In genomic region chr11:87325490-87325872, GRCh38 we compare ENCODE assay signal across 19 cellular contexts.
DNase-seq lines count a peak whose midpoint lies in the region; ATAC-seq and TF ChIP-seq lines count a peak whose summit lies in the region.
"Had no signal": no experiment of that assay in that cellular context is flagged by ENCODE, and none has a peak within 500 bp of the region (broad histone marks: within the 10 kb centered on the region; RNA-seq: fewer than 3 reads in every experiment).

No MANE protein-coding gene starts in this region.

- H3K4me1 ChIP-seq in A673 (ENCODE audit: insufficient read depth, low read length, poor library complexity, severe bottlenecking) (peaks cover 56% of the 10 kb centered on the region), mesendoderm (ENCODE audit: control insufficient read depth, low read depth, low read length) (no peaks in the 10 kb centered on the region)
- H3K4me1 ChIP-seq: BLaER1 treated with 17β-estradiol and CSF1 and Interleukin-3, amounts not matched to agents 10 nM and 100 nM had no signal

- 0 out of 2 replicates have a peak, but pooled peaks cover 2% of the 10 kb centered on the region for H3K36me3 Mint-ChIP-seq in WTC11

- 0 out of 2 replicates have a peak overlapping the region, but pooled peaks have one; percentile 17 for H3K27ac Mint-ChIP-seq in WTC11
- H3K27ac Mint-ChIP-seq: CD4-positive, alpha-beta T cell; GM23338; H9 had no signal

- H3K56ac ChIP-seq in mesendoderm (ENCODE audit: low read length), result no peak overlapping the region

- H2BK15ac ChIP-seq in mesendoderm (replicated peaks; ENCODE audit: low read depth), result no peak overlapping the region

- no peaks in the 10 kb centered on the region for H3K4me1 Mint-ChIP-seq in WTC11
- H3K4me1 Mint-ChIP-seq: GM23338, H9 had no signal

- ATAC-seq in GM21390 (IDR thresholded peaks at IDR 0.05; ENCODE audit: unreplicated experiment), result peak; percentile 15
- ATAC-seq in WTC11, result no peak; the same call in 1 of the 2 replicates
- ATAC-seq in HG02759 (IDR thresholded peaks at IDR 0.05; ENCODE audit: unreplicated experiment), result no peak
- no peak for ATAC-seq in GM21528 (IDR thresholded peaks at IDR 0.05; ENCODE audit: low FRiP score, unreplicated experiment)
- ATAC-seq: GM23338, Panc1 had no signal

- no peak for TF ChIP-seq CTCF in A673 (conservative IDR thresholded peaks at IDR 0.05; ENCODE audit: low read depth, low read length)
- TF ChIP-seq CTCF in WTC11 (IDR thresholded peaks at IDR 0.05), result no peak

- no peak overlapping the region for H3K18ac ChIP-seq in mesendoderm (ENCODE audit: low read length)

- no peaks in the 10 kb centered on the region for H3K27me3 Mint-ChIP-seq in WTC11 (ENCODE audit: low read depth)
- H3K27me3 Mint-ChIP-seq: CD4-positive, alpha-beta T cell had no signal

- H3K27me3 ChIP-seq in A673 (replicated peaks; ENCODE audit: insufficient read depth, low read depth, low read length, poor library complexity) (no peaks in the 10 kb centered on the region), mesendoderm (ENCODE audit: insufficient read depth, low read length, poor library complexity) (no peaks in the 10 kb centered on the region)
- H3K27me3 ChIP-seq: BLaER1 treated with 17β-estradiol and CSF1 and Interleukin-3, amounts not matched to agents 10 nM and 100 nM had no signal

- H4K5ac ChIP-seq in mesendoderm (ENCODE audit: low read length), result no peak overlapping the region

- POLR2A ChIA-PET in A673 (lab: Charles Lee; ENCODE audit: low non-redundant PET) (no interaction called here), WTC11 (lab: Charles Lee) (no interaction called here)

- H3K36me3 ChIP-seq in A673 (ENCODE audit: insufficient read depth, low read length, poor library complexity, severe bottlenecking), result peaks cover 13% of the 10 kb centered on the region
- no peaks in the 10 kb centered on the region for H3K36me3 ChIP-seq in mesendoderm (ENCODE audit: control insufficient read depth, insufficient read depth, low read length)

- no peak overlapping the region for H3K4me3 Mint-ChIP-seq in WTC11
- H3K4me3 Mint-ChIP-seq: CD4-positive, alpha-beta T cell; GM23338; H9 had no signal

- no peak overlapping the region for H2BK5ac ChIP-seq in mesendoderm (ENCODE audit: low read length)

- no peaks in the 10 kb centered on the region for H3K79me2 ChIP-seq in mesendoderm (ENCODE audit: control insufficient read depth, insufficient read depth, low read length)

- no peak overlapping the region for H3K4me2 ChIP-seq in mesendoderm (ENCODE audit: low read length)
- H3K4me2 ChIP-seq: BLaER1 treated with 17β-estradiol and CSF1 and Interleukin-3, amounts not matched to agents 10 nM and 100 nM; GM23338 had no signal

- CTCF ChIA-PET in A673 (lab: Charles Lee) (no interaction called here), WTC11 (lab: Charles Lee) (interaction anchor here (1.0 kb wide), 1 partner anchor 757 kb away, joined by 3 read pairs; no protein-coding TSS in a partner anchor)

- H3K23ac ChIP-seq in mesendoderm (ENCODE audit: low read length), result no peak overlapping the region

- no peak overlapping the region for H2AK5ac ChIP-seq in mesendoderm (ENCODE audit: low read length)

- peak overlapping the region; percentile 8 for H3K27ac ChIP-seq in A673 (ENCODE audit: low read depth, low read length, poor library complexity, severe bottlenecking)
- no peak overlapping the region for H3K27ac ChIP-seq in mesendoderm (ENCODE audit: low read depth, low read length)
- H3K27ac ChIP-seq: BLaER1 treated with 17β-estradiol and CSF1 and Interleukin-3, amounts not matched to agents 10 nM and 100 nM; RWPE1 had no signal

- H3K4ac ChIP-seq in mesendoderm (ENCODE audit: low read depth, low read length), result no peak overlapping the region

- no peak overlapping the region for H4K8ac ChIP-seq in mesendoderm (ENCODE audit: low read depth, low read length)

- no peaks in the 10 kb centered on the region for H3K9me3 ChIP-seq in A673 (ENCODE audit: low read depth, low read length, poor library complexity, severe bottlenecking)

- WGBS in mesendoderm (ENCODE audit: extremely low coverage, insufficient coverage, low lambda C conversion rate), result 100% methylated on average over 1 of the region's 3 CpGs

- DNase-seq in A673 (ENCODE audit: low spot score), result no peak
- DNase-seq in WTC11 (ENCODE audit: low spot score), result no peak
- peak; percentile 44 for DNase-seq in mesendoderm
- DNase-seq in stimulated activated naive CD4-positive, alpha-beta T cell treated with Interleukin-2 at 50 U/mL for 16 hours (lab: John Stamatoyannopoulos, UW), result no peak
- DNase-seq: AML-193; CD4-positive, alpha-beta T cell; H9; NCI-H1092; NCI-H1417 treated with DMSO at 0.1 percent for 48 hours; NCI-H1694 treated with DMSO at 0.1 percent for 48 hours; NCI-H2081; SHP77 treated with DMSO at 0.1 percent for 48 hours had no signal

- H3K79me1 ChIP-seq in mesendoderm (ENCODE audit: low read length), result no peaks in the 10 kb centered on the region

- no peaks in the 10 kb centered on the region; the same call in 1 of the 2 replicates for H3K9me3 Mint-ChIP-seq in WTC11
- H3K9me3 Mint-ChIP-seq: CD4-positive, alpha-beta T cell; GM23338; H9 had no signal

- BruUV-seq in A673 (replicated peaks; lab: Mats Ljungman, UMichigan), result no TSS peak

- H3K9ac ChIP-seq in mesendoderm (ENCODE audit: low read length), result no peak overlapping the region
- H3K9ac ChIP-seq: BLaER1 treated with 17β-estradiol and CSF1 and Interleukin-3, amounts not matched to agents 10 nM and 100 nM had no signal

- intact Hi-C loops in A673 (cut with micrococcal nuclease; ENCODE audit: unreplicated experiment), result no loop called here

- H3K4me3 ChIP-seq in A673 (ENCODE audit: low read depth, low read length, poor library complexity, severe bottlenecking) (no peak overlapping the region), mesendoderm (ENCODE audit: low read length) (no peak overlapping the region)
- H3K4me3 ChIP-seq: BLaER1 treated with 17β-estradiol and CSF1 and Interleukin-3, amounts not matched to agents 10 nM and 100 nM; GM23338 had no signal

- H2BK120ac ChIP-seq in mesendoderm (ENCODE audit: low read depth, low read length), result no peak overlapping the region

TF ChIP-seq in WTC11, 78 proteins besides CTCF, POLR2A, EP300 and RAD21:
- TF ChIP-seq ATF1 (CRISPR knock-in tag; IDR thresholded peaks at IDR 0.05) (no peak), CREB1 (CRISPR knock-in tag; IDR thresholded peaks at IDR 0.05) (no peak), STAT6 (CRISPR knock-in tag; conservative IDR thresholded peaks at IDR 0.05; ENCODE audit: low read depth) (no peak)
